Comparison of ENCODE assay signal across 23 cellular contexts in genomic region chr15:26572606-26573350, GRCh38.
DNase-seq lines count a peak whose midpoint lies in the region; TF ChIP-seq lines count a peak whose summit lies in the region.
"Had no signal": no experiment of that assay in that cellular context is flagged by ENCODE, and none has a peak within 500 bp of the region (broad histone marks: within the 10 kb centered on the region; RNA-seq: fewer than 3 reads in every experiment).

No MANE protein-coding gene starts in this region.

- H3K9ac ChIP-seq in endodermal cell (ENCODE audit: extremely low read depth, low read length, poor library complexity, severe bottlenecking) = no peak overlapping the region
- H3K9ac ChIP-seq: BLaER1, SK-N-SH had no signal

- intact Hi-C loops in left ventricle myocardium inferior (cut with micrococcal nuclease) = no loop called here

- 90 to 92% methylated on average over 3 to 5 of the region's 5 CpGs for WGBS in endodermal cell (ENCODE audit: insufficient coverage in 1 of 2, insufficient read length in 1 of 2), 2 experiments

- H3K4me3 Mint-ChIP-seq in endodermal cell (no peak overlapping the region), neural crest cell (no peak overlapping the region)
- H3K4me3 Mint-ChIP-seq: CD4-positive, CD25-positive, alpha-beta regulatory T cell; GM23338; H9; HFFc6 had no signal

- H3K4me1 Mint-ChIP-seq in endodermal cell (no peaks in the 10 kb centered on the region), neural crest cell (no peaks in the 10 kb centered on the region)
- H3K4me1 Mint-ChIP-seq: CD4-positive, CD25-positive, alpha-beta regulatory T cell; GM23338; H9 had no signal

- H3K27ac ChIP-seq in endodermal cell (ENCODE audit: low read depth, low read length) (no peak overlapping the region), left ventricle myocardium inferior (replicated peaks) (no peak overlapping the region)
- H3K27ac ChIP-seq: BLaER1 had no signal

- CTCF ChIA-PET in HEK293T (lab: Yijun Ruan, JAX) = interaction anchor here (0.6 kb wide), 1 partner anchor 801 kb away, joined by 3 read pairs; no protein-coding TSS in a partner anchor

- H3K4me1 ChIP-seq in endodermal cell (ENCODE audit: control insufficient read depth, insufficient read depth, low read length) (no peaks in the 10 kb centered on the region), left ventricle myocardium inferior (no peaks in the 10 kb centered on the region)
- H3K4me1 ChIP-seq: BLaER1 had no signal

- H3K36me3 ChIP-seq in endodermal cell (ENCODE audit: control insufficient read depth, insufficient read depth, low read length) (peaks cover 81% of the 10 kb centered on the region), left ventricle myocardium inferior (no peaks in the 10 kb centered on the region)
- H3K36me3 ChIP-seq: BLaER1 had no signal

- H3K27me3 Mint-ChIP-seq in endodermal cell (ENCODE audit: insufficient read depth) = no peaks in the 10 kb centered on the region
- H3K27me3 Mint-ChIP-seq in neural crest cell (ENCODE audit: low read depth) = no peaks in the 10 kb centered on the region
- H3K27me3 Mint-ChIP-seq: CD4-positive, CD25-positive, alpha-beta regulatory T cell had no signal

- H3K9me3 ChIP-seq in endodermal cell (ENCODE audit: control insufficient read depth, low read length) = peaks cover 15% of the 10 kb centered on the region
- no peaks in the 10 kb centered on the region for H3K9me3 ChIP-seq in left ventricle myocardium inferior (replicated peaks)
- H3K9me3 ChIP-seq: BLaER1, SK-N-SH had no signal

- POLR2A ChIA-PET in HEK293T (lab: Yijun Ruan, JAX) = no interaction called here

- peaks cover 79% of the 10 kb centered on the region for H3K36me3 Mint-ChIP-seq in endodermal cell (ENCODE audit: low read depth)
- peaks cover 17% of the 10 kb centered on the region for H3K36me3 Mint-ChIP-seq in neural crest cell (ENCODE audit: low read depth)
- H3K36me3 Mint-ChIP-seq: CD4-positive, CD25-positive, alpha-beta regulatory T cell had no signal

- H3K4me3 ChIP-seq in endodermal cell (ENCODE audit: low read length) (no peak overlapping the region), left ventricle myocardium inferior (no peak overlapping the region)
- H3K4me3 ChIP-seq: BLaER1, GM12878, GM23338, K562 had no signal

- DNase-seq in DMS79 (lab: John Stamatoyannopoulos, UW) (peak; percentile 23), NCI-H524 (lab: John Stamatoyannopoulos, UW) (peak; percentile 87 to 97), endodermal cell (no peak), neural crest cell (ENCODE audit: low read depth, low spot score) (no peak), retina (no peak), left ventricle myocardium inferior (no peak), HEK293T (ENCODE audit: extremely low spot score) (no peak), Kasumi-1 (lab: John Stamatoyannopoulos, UW) (no peak)
- DNase-seq: CD4-positive, CD25-positive, alpha-beta regulatory T cell; DMS153; EL; GDM1; H9; HFFc6; NCI-H1105 treated with DMSO at 0.1 percent for 48 hours; NCI-H2029; NCI-H2227 treated with DMSO at 0.1 percent for 48 hours; PC-3; SK-N-SH had no signal

- no peak for TF ChIP-seq CTCF in endodermal cell (conservative IDR thresholded peaks at IDR 0.05)
- no peak for TF ChIP-seq CTCF in neural crest cell (conservative IDR thresholded peaks at IDR 0.05)
- no peak for TF ChIP-seq CTCF in left ventricle myocardium inferior (IDR thresholded peaks at IDR 0.05; ENCODE audit: borderline replicate concordance)

- no peaks in the 10 kb centered on the region for H3K27me3 ChIP-seq in endodermal cell (ENCODE audit: control insufficient read depth, insufficient read depth, low read length, poor library complexity, severe bottlenecking)
- no peaks in the 10 kb centered on the region for H3K27me3 ChIP-seq in left ventricle myocardium inferior (ENCODE audit: low read depth)
- H3K27me3 ChIP-seq: BLaER1 had no signal

- peak overlapping the region; percentile 37 for H3K27ac Mint-ChIP-seq in endodermal cell
- H3K27ac Mint-ChIP-seq in neural crest cell (ENCODE audit: unreplicated experiment) = peak overlapping the region; percentile 53
- H3K27ac Mint-ChIP-seq: CD4-positive, CD25-positive, alpha-beta regulatory T cell; GM23338; H9; HFFc6 had no signal

- peaks cover 5% of the 10 kb centered on the region for H3K9me3 Mint-ChIP-seq in endodermal cell
- H3K9me3 Mint-ChIP-seq in neural crest cell = peaks cover 3% of the 10 kb centered on the region
- H3K9me3 Mint-ChIP-seq: GM23338 had no signal

TF ChIP-seq in HEK293T, 16 proteins besides CTCF, POLR2A, EP300 and RAD21:
- TF ChIP-seq ELF4 (IDR thresholded peaks at IDR 0.05) (no peak), ARNT (IDR thresholded peaks at IDR 0.05) (no peak), CTBP1 (IDR thresholded peaks at IDR 0.05; ENCODE audit: borderline replicate concordance) (no peak), FOXM1 (IDR thresholded peaks at IDR 0.05; ENCODE audit: borderline replicate concordance) (no peak), SUZ12 (IDR thresholded peaks at IDR 0.05) (no peak), BHLHE40 (IDR thresholded peaks at IDR 0.05; ENCODE audit: borderline replicate concordance) (no peak), HDGF (IDR thresholded peaks at IDR 0.05; ENCODE audit: borderline replicate concordance) (no peak), L3MBTL2 (conservative IDR thresholded peaks at IDR 0.05) (no peak), SP1 (IDR thresholded peaks at IDR 0.05) (no peak), LEF1 (IDR thresholded peaks at IDR 0.05; ENCODE audit: borderline replicate concordance) (no peak)

Comparison
In these comparisons a context has a peak if more than half of its experiments do, and no peak if none do; other contexts are left out.
1. DNase-seq: peak in DMS79 (single experiment) and NCI-H524 (2 of 2); none in endodermal cell (single experiment), neural crest cell (single experiment), retina (single experiment), left ventricle myocardium inferior (single experiment), HEK293T (single experiment) and Kasumi-1 (0 of 2).